ENCODE assay signal across 8 cellular contexts in genomic region chr13:107373551-107373950, GRCh38.
DNase-seq lines count a peak whose midpoint lies in the region; TF ChIP-seq lines count a peak whose summit lies in the region.

No MANE protein-coding gene starts in this region.

- TF ChIP-seq EP300 in ovary (IDR thresholded peaks at IDR 0.05): no peak

- WGBS in ovary, 3 donors: 3 to 5% (median 5%) methylated on average over 3 of the region's 3 CpGs

- no peaks in the 10 kb centered on the region for H3K27me3 ChIP-seq in WERI-Rb-1 (ENCODE audit: insufficient read depth, low read depth, severe bottlenecking)
- H3K27me3 ChIP-seq in kidney epithelial cell (ENCODE audit: control insufficient read depth, insufficient read depth, low read length): no peaks in the 10 kb centered on the region
- no peaks in the 10 kb centered on the region for H3K27me3 ChIP-seq in ovary

- peak; percentile 42 for DNase-seq in AG09309 (ENCODE audit: low read depth)
- peak; percentile 31 to 54 for DNase-seq in Kasumi-1 (lab: John Stamatoyannopoulos, UW)
- DNase-seq in WERI-Rb-1: no peak
- peak; percentile 57 for DNase-seq in kidney epithelial cell (ENCODE audit: low read depth)
- DNase-seq in HUDEP-2 (lab: John Stamatoyannopoulos, UW; ENCODE audit: unreplicated experiment in 76 of 76): no peak
- DNase-seq in NCI-H128 (lab: John Stamatoyannopoulos, UW; ENCODE audit: unreplicated experiment): no peak
- DNase-seq in activated CD8-positive, alpha-beta memory T cell treated with anti-CD3 and anti-CD28 coated beads for 24 hours: no peak
- no peak for DNase-seq in ovary

- TF ChIP-seq POLR2A in ovary (IDR thresholded peaks at IDR 0.05): no peak

- H3K36me3 ChIP-seq in WERI-Rb-1 (no peaks in the 10 kb centered on the region), kidney epithelial cell (ENCODE audit: control insufficient read depth, insufficient read depth, low read length) (no peaks in the 10 kb centered on the region), ovary (no peaks in the 10 kb centered on the region)

- intact Hi-C loops in ovary (cut with DNase I): no loop called here

- no peaks in the 10 kb centered on the region for H3K4me1 ChIP-seq in ovary (ENCODE audit: insufficient read depth)

- no peak overlapping the region for H3K27ac ChIP-seq in WERI-Rb-1
- no peak overlapping the region for H3K27ac ChIP-seq in ovary

- no peaks in the 10 kb centered on the region for H3K9me3 ChIP-seq in WERI-Rb-1 (ENCODE audit: severe bottlenecking)
- no peaks in the 10 kb centered on the region for H3K9me3 ChIP-seq in ovary

- TF ChIP-seq CTCF in AG09309 (IDR thresholded peaks at IDR 0.05; ENCODE audit: control insufficient read depth, insufficient read depth, low read depth, low read length, missing control alignments) (peak; percentile 70), WERI-Rb-1 (IDR thresholded peaks at IDR 0.05; ENCODE audit: low read depth, low read length) (peak; percentile 80), kidney epithelial cell (IDR thresholded peaks at IDR 0.05; ENCODE audit: insufficient read depth, low read length, poor library complexity, severe bottlenecking) (peak; percentile 55), ovary (IDR thresholded peaks at IDR 0.05) (no peak)

- H3K4me3 ChIP-seq in AG09309 (ENCODE audit: control insufficient read depth, low read depth, low read length) (no peak overlapping the region), WERI-Rb-1 (ENCODE audit: low read depth, low read length) (no peak overlapping the region), kidney epithelial cell (ENCODE audit: low read depth, low read length) (no peak overlapping the region), ovary (no peak overlapping the region)

Comparison
In these comparisons a context has a peak if more than half of its experiments do, and no peak if none do; other contexts are left out.
1. DNase-seq: peak in AG09309 (single experiment), Kasumi-1 (2 of 2) and kidney epithelial cell (single experiment); none in WERI-Rb-1 (single experiment), HUDEP-2 (0 of 76), NCI-H128 (single experiment), activated CD8-positive, alpha-beta memory T cell treated with anti-CD3 and anti-CD28 coated beads for 24 hours (single experiment) and ovary (0 of 5).
2. CTCF ChIP-seq: peak in AG09309 (single experiment), WERI-Rb-1 (single experiment) and kidney epithelial cell (single experiment); none in ovary (0 of 3).